In the genomic region with DNA sequence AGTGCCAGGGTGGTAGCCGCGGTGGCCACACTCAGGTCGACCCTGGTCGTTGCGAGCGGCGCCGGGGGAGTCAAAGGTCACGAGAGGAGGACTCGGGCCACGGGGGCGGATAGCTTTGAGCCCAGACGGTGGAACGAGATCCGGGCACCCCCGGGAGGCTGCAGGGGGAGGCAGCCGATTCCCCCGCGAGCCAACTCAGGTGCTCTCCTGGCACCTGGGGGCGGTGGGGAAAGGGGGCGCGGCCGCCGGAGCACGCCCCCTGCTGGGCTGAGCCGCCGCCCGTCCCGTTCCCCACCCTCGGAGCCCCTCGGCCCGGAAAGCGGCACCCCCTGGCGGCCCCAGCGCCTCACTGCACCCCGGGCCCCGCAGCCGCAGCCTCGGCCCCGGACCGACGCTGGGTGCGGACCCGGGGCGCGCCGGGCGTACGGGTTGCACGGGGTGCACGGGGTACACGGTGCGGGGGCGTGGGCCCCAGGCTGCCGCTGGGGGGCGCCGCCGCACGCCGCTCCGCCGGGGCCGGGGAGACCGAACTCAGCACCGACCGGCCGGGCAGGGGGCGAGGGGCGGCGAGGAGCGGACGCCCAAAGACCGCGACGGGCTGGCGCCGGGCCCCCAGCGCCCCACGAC, we compare ENCODE assay signal across 8 cellular contexts. TPM values are rescaled to one million over a fixed set of nuclear protein-coding genes. Genes with fewer than 3 reads are reported as not detected.
A peak's percentile ranks its signal among the peaks of the same experiment; 100 is the strongest.
DNase-seq lines count a peak whose midpoint lies in the region; ATAC-seq and TF ChIP-seq lines count a peak whose summit lies in the region.

No MANE protein-coding gene starts in this region.

- intact Hi-C loops in activated CD4-positive, alpha-beta T cell treated with anti-CD3 and anti-CD28 coated beads for 36 hours (cut with DNase I, micrococcal nuclease) = loop anchor here (1.0 to 2.0 kb wide), 5 partner anchors 14 to 369 kb away; a partner anchor contains a TSS

- H4K20me1 ChIP-seq in GM23338 (replicated peaks; ENCODE audit: insufficient read depth) = no peaks in the 10 kb centered on the region

- H3K9me3 Mint-ChIP-seq in GM23338 (no peaks in the 10 kb centered on the region; the same call in 1 of the 3 replicates), chondrocyte (ENCODE audit: low read depth) (no peaks in the 10 kb centered on the region)
- no peaks in the 10 kb centered on the region for H3K9me3 Mint-ChIP-seq in activated CD4-positive, alpha-beta T cell treated with anti-CD3 and anti-CD28 coated beads for 36 hours (ENCODE audit: low read depth)

- H3K4me3 Mint-ChIP-seq in GM23338 = peak overlapping the region; percentile 83
- H3K4me3 Mint-ChIP-seq in activated CD4-positive, alpha-beta T cell treated with anti-CD3 and anti-CD28 coated beads for 36 hours = peak overlapping the region; percentile 67
- peak overlapping the region; percentile 72 for H3K4me3 Mint-ChIP-seq in chondrocyte (ENCODE audit: unreplicated experiment)

- CTCF ChIA-PET in activated CD4-positive, alpha-beta T cell treated with anti-CD3 and anti-CD28 coated beads for 36 hours (lab: Charles Lee) = interaction anchor here (0.6 to 2.1 kb wide), 18 partner anchors 9 to 331 kb away, joined by 3 to 12 read pairs (median 3); a partner anchor contains a TSS

- POLR2A ChIA-PET in activated CD4-positive, alpha-beta T cell treated with anti-CD3 and anti-CD28 coated beads for 36 hours (lab: Charles Lee) = no interaction called here

- H3K36me3 ChIP-seq in GM23338 (ENCODE audit: insufficient read depth) = no peaks in the 10 kb centered on the region

- peaks cover 23% of the 10 kb centered on the region; the same call in 1 of the 2 replicates for H3K4me1 ChIP-seq in GM23338 (ENCODE audit: insufficient read depth)

- H3K4me1 Mint-ChIP-seq in GM23338 (peaks cover 31% of the 10 kb centered on the region), chondrocyte (ENCODE audit: low read depth) (peaks cover 13% of the 10 kb centered on the region)
- H3K4me1 Mint-ChIP-seq in activated CD4-positive, alpha-beta T cell treated with anti-CD3 and anti-CD28 coated beads for 36 hours = peaks cover 15% of the 10 kb centered on the region

- TF ChIP-seq CTCF in GM23338 (conservative IDR thresholded peaks at IDR 0.05; ENCODE audit: low read depth in 2 of 2) = peak; percentile 45 to 63
- TF ChIP-seq CTCF in chondrocyte (IDR thresholded peaks at IDR 0.05) = peak; percentile 98

- no peaks in the 10 kb centered on the region for H3K27me3 ChIP-seq in GM23338 (ENCODE audit: insufficient read depth)

- peak; percentile 61 for ATAC-seq in GM23338
- peak; percentile 57 for ATAC-seq in activated CD4-positive, alpha-beta T cell treated with anti-CD3 and anti-CD28 coated beads for 36 hours

- H3K27ac ChIP-seq in GM23338 (ENCODE audit: low read depth) = no peak overlapping the region

- peak overlapping the region; percentile 97 for H2AFZ ChIP-seq in GM23338

- H3K36me3 Mint-ChIP-seq in GM23338 (ENCODE audit: low read depth) (no peaks in the 10 kb centered on the region; the same call in 2 of the 3 replicates), chondrocyte (ENCODE audit: low read depth) (no peaks in the 10 kb centered on the region)
- H3K36me3 Mint-ChIP-seq in activated CD4-positive, alpha-beta T cell treated with anti-CD3 and anti-CD28 coated beads for 36 hours (ENCODE audit: low read depth) = peaks cover 3% of the 10 kb centered on the region

- H3K4me2 ChIP-seq in GM23338 = peak overlapping the region; percentile 91

- H3K27ac Mint-ChIP-seq in GM23338 (no peak overlapping the region), chondrocyte (ENCODE audit: unreplicated experiment) (no peak overlapping the region)
- H3K27ac Mint-ChIP-seq in activated CD4-positive, alpha-beta T cell treated with anti-CD3 and anti-CD28 coated beads for 36 hours = no peak overlapping the region

- DNase-seq in EH (ENCODE audit: low read depth) = peak; percentile 57
- DNase-seq in GM23338 (ENCODE audit: low spot score) = peak; percentile 85
- DNase-seq in NAMALWA (ENCODE audit: low spot score) = peak; percentile 89
- peak; percentile 90 for DNase-seq in activated CD4-positive, alpha-beta T cell treated with anti-CD3 and anti-CD28 coated beads for 36 hours
- DNase-seq in chondrocyte (ENCODE audit: low spot score) = no peak
- DNase-seq in left kidney (ENCODE audit: low read depth, low spot score) = peak; percentile 86
- DNase-seq in stimulated activated CD4-positive, alpha-beta T cell treated with anti-CD3 and anti-CD28 coated beads, Interleukin-2, amount 100 ng/mL, for 24 hours = peak; percentile 86 to 87
- no peak for DNase-seq in GM19240 (ENCODE audit: insufficient read length, low spot score)

- H3F3A ChIP-seq in GM23338 (replicated peaks; ENCODE audit: low read depth) = peaks cover 2% of the 10 kb centered on the region; the same call in 1 of the 2 replicates

- H3K4me3 ChIP-seq in GM23338 = peak overlapping the region; percentile 89

- H3K27me3 Mint-ChIP-seq in GM23338 (ENCODE audit: insufficient read depth, low read depth, poor library complexity) (peaks cover 20% of the 10 kb centered on the region), chondrocyte (ENCODE audit: low read depth) (no peaks in the 10 kb centered on the region)
- no peaks in the 10 kb centered on the region for H3K27me3 Mint-ChIP-seq in activated CD4-positive, alpha-beta T cell treated with anti-CD3 and anti-CD28 coated beads for 36 hours

- no peaks in the 10 kb centered on the region for H3K9me2 ChIP-seq in GM23338 (ENCODE audit: insufficient read depth)

- H3K79me2 ChIP-seq in GM23338 (replicated peaks; ENCODE audit: insufficient read depth) = no peaks in the 10 kb centered on the region

TF ChIP-seq in GM23338, 12 proteins besides CTCF, POLR2A, EP300 and RAD21:
- TF ChIP-seq CREB1 (CRISPR knock-in tag; IDR thresholded peaks at IDR 0.05; ENCODE audit: low read depth) (peak; percentile 81), ZNF114 (CRISPR knock-in tag; IDR thresholded peaks at IDR 0.05) (no peak)

RNA-seq across cellular contexts. Expression of a gene that starts 0.5 kb away (rescaled TPM):
- total RNA-seq in GM23338 (2014; rRNA removed; shearing (Covaris generic)) = 2.3 and 4.9 TPM in 2 replicates
- polyA plus RNA-seq in GM23338 (2016; fragmentation: Nextera tagmentation; extraction: Ambion mirVana) = 0.19 and 0.49 TPM in 2 replicates
- under 1 TPM; 0.21 to 0.56 TPM for total RNA-seq in activated CD4-positive, alpha-beta T cell treated with anti-CD3 and anti-CD28 coated beads for 36 hours
- 0.77 to 0.95 TPM (median 0.87 TPM) in 3 replicates for total RNA-seq in chondrocyte

RNA-seq across cellular contexts. Expression of a gene that starts 4.2 kb away (rescaled TPM):
- 22.6 and 24.9 TPM in 2 replicates for total RNA-seq in GM23338 (2014; rRNA removed; shearing (Covaris generic))
- 14.6 and 16.4 TPM in 2 replicates for polyA plus RNA-seq in GM23338 (2016; fragmentation: Nextera tagmentation; extraction: Ambion mirVana)
- total RNA-seq in activated CD4-positive, alpha-beta T cell treated with anti-CD3 and anti-CD28 coated beads for 36 hours = 10 to 100 TPM; 78.5 to 85.7 TPM
- 24.0 to 34.1 TPM (median 33.0 TPM) in 3 replicates for total RNA-seq in chondrocyte

RNA-seq across cellular contexts. Expression of a gene that starts 19.2 kb away (rescaled TPM):
- 0.52 TPM in 1 of 2 replicates, not detected in the other for total RNA-seq in GM23338 (2014; rRNA removed; shearing (Covaris generic))
- 0.42 TPM in 1 of 2 replicates, not detected in the other for polyA plus RNA-seq in GM23338 (2016; fragmentation: Nextera tagmentation; extraction: Ambion mirVana)
- 1 to 10 TPM; 3.5 to 4.2 TPM for total RNA-seq in activated CD4-positive, alpha-beta T cell treated with anti-CD3 and anti-CD28 coated beads for 36 hours
- 0.42 to 0.87 TPM in 2 of 3 replicates, not detected in the other for total RNA-seq in chondrocyte

RNA-seq across cellular contexts. Expression of a gene that starts 46.9 kb away (rescaled TPM):
- 47.8 and 58.9 TPM in 2 replicates for total RNA-seq in GM23338 (2014; rRNA removed; shearing (Covaris generic))
- 89.3 and 106 TPM in 2 replicates for polyA plus RNA-seq in GM23338 (2016; fragmentation: Nextera tagmentation; extraction: Ambion mirVana)
- 10 to 100 TPM; 48.7 to 60.3 TPM for total RNA-seq in activated CD4-positive, alpha-beta T cell treated with anti-CD3 and anti-CD28 coated beads for 36 hours
- 20.5 to 23.0 TPM (median 21.0 TPM) in 3 replicates for total RNA-seq in chondrocyte

RNA-seq across cellular contexts. Expression of a gene that starts 53.6 kb away (rescaled TPM):
- total RNA-seq in GM23338 (2014; rRNA removed; shearing (Covaris generic)) = 21.7 and 32.6 TPM in 2 replicates
- 10.0 and 11.4 TPM in 2 replicates for polyA plus RNA-seq in GM23338 (2016; fragmentation: Nextera tagmentation; extraction: Ambion mirVana)
- 10 to 100 TPM; 44.4 to 45.9 TPM for total RNA-seq in activated CD4-positive, alpha-beta T cell treated with anti-CD3 and anti-CD28 coated beads for 36 hours
- 30.9 to 39.1 TPM (median 31.8 TPM) in 3 replicates for total RNA-seq in chondrocyte

Comparison
In these comparisons a context has a peak if more than half of its experiments do, and no peak if none do; other contexts are left out.
1. DNase-seq: peak in EH (single experiment), GM23338 (single experiment), NAMALWA (single experiment), activated CD4-positive, alpha-beta T cell treated with anti-CD3 and anti-CD28 coated beads for 36 hours (single experiment), left kidney (single experiment) and stimulated activated CD4-positive, alpha-beta T cell treated with anti-CD3 and anti-CD28 coated beads, Interleukin-2, amount 100 ng/mL, for 24 hours (2 of 2); none in chondrocyte (single experiment) and GM19240 (single experiment).
2. Peak in every context shown above with its lines, with median percentiles within 50 percentile points of each other: H3K4me3 Mint-ChIP-seq.